35 cellular contexts compared by ENCODE assay signal in genomic region chr9:1442105-1442504, GRCh38.
DNase-seq lines count a peak whose midpoint lies in the region; ATAC-seq, FAIRE-seq and TF ChIP-seq lines count a peak whose summit lies in the region.
"Had no signal": no experiment of that assay in that cellular context is flagged by ENCODE, and none has a peak within 500 bp of the region (broad histone marks: within the 10 kb centered on the region; RNA-seq: fewer than 3 reads in every experiment).

No MANE protein-coding gene starts in this region.

- FAIRE-seq in bronchial epithelial cell (lab: Jason Lieb, UNC) (no peak), H54 (lab: Jason Lieb, UNC) (no peak)
- FAIRE-seq: A204.1, A549, D721Med had no signal

- H3K4me3 ChIP-seq in RWPE2 (ENCODE audit: severe bottlenecking) (no peak overlapping the region), bronchial epithelial cell (ENCODE audit: low read depth, low read length) (no peak overlapping the region), epithelial cell of esophagus (ENCODE audit: low read length) (no peak overlapping the region)
- H3K4me3 ChIP-seq: A549; BLaER1; BLaER1 treated with 17β-estradiol and CSF1 and Interleukin-3, amounts not matched to agents 10 nM and 100 nM had no signal

- no peak for TF ChIP-seq POLR2A in H54 (IDR thresholded peaks at IDR 0.05; ENCODE audit: low read depth, low read length)

- H3K27me3 ChIP-seq in RWPE2 (ENCODE audit: insufficient read depth, poor library complexity, severe bottlenecking) (no peaks in the 10 kb centered on the region), bronchial epithelial cell (ENCODE audit: control insufficient read depth, insufficient read depth, low read length) (no peaks in the 10 kb centered on the region)
- H3K27me3 ChIP-seq: BE2C; BLaER1; BLaER1 treated with 17β-estradiol and CSF1 and Interleukin-3, amounts not matched to agents 10 nM and 100 nM had no signal

- TF ChIP-seq CTCF in RWPE2 (IDR thresholded peaks at IDR 0.05; ENCODE audit: poor library complexity, severe bottlenecking) (no peak), bronchial epithelial cell (IDR thresholded peaks at IDR 0.05; ENCODE audit: insufficient read depth, low read length, severe bottlenecking) (no peak), epithelial cell of esophagus (IDR thresholded peaks at IDR 0.05; ENCODE audit: insufficient read depth, low read depth, low read length, missing control alignments) (no peak)

- H3K36me3 ChIP-seq in RWPE2 (ENCODE audit: low read depth) (no peaks in the 10 kb centered on the region), bronchial epithelial cell (ENCODE audit: control insufficient read depth, insufficient read depth, low read length) (no peaks in the 10 kb centered on the region)
- H3K36me3 ChIP-seq: BE2C; BLaER1; BLaER1 treated with 17β-estradiol and CSF1 and Interleukin-3, amounts not matched to agents 10 nM and 100 nM had no signal

- H3K4me1 ChIP-seq in RWPE2 (ENCODE audit: insufficient read depth, poor library complexity, severe bottlenecking): no peaks in the 10 kb centered on the region
- H3K4me1 ChIP-seq: A549; BE2C; BLaER1; BLaER1 treated with 17β-estradiol and CSF1 and Interleukin-3, amounts not matched to agents 10 nM and 100 nM; Caco-2 had no signal

- no peak overlapping the region for H3K27ac ChIP-seq in RWPE2 (ENCODE audit: poor library complexity, severe bottlenecking)
- H3K27ac ChIP-seq: 22Rv1; A549; BLaER1; BLaER1 treated with 17β-estradiol and CSF1 and Interleukin-3, amounts not matched to agents 10 nM and 100 nM; C4-2B had no signal

- ATAC-seq in RWPE2 (ENCODE audit: low read depth) (peak; percentile 68; the same call in 2 of the 3 replicates), esophagus mucosa (peak; percentile 62)
- ATAC-seq: A549; CD8-positive, alpha-beta T cell had no signal

- no peaks in the 10 kb centered on the region for H3K9me3 ChIP-seq in RWPE2 (ENCODE audit: severe bottlenecking)
- H3K9me3 ChIP-seq: A549; BE2C; BLaER1; BLaER1 treated with 17β-estradiol and CSF1 and Interleukin-3, amounts not matched to agents 10 nM and 100 nM; Caco-2 had no signal

- DNase-seq in RWPE2 (ENCODE audit: low spot score) (no peak), bronchial epithelial cell (ENCODE audit: low read depth) (peak; percentile 52), epithelial cell of esophagus (ENCODE audit: low read depth) (peak; percentile 58), H54 (ENCODE audit: insufficient read length, low spot score) (no peak), iPS-NIHi11 (ENCODE audit: low spot score) (no peak), NCI-H1694 treated with DMSO at 0.1 percent for 48 hours (lab: John Stamatoyannopoulos, UW) (no peak), DMS114 treated with DMSO at 0.1 percent for 48 hours (lab: John Stamatoyannopoulos, UW; ENCODE audit: unreplicated experiment) (no peak)
- DNase-seq: 8988T; ACHN; AML-193; BE2C; C1 segment of cervical spinal cord; Caco-2; Calu3; CD4-positive, alpha-beta memory T cell; CD4-positive, alpha-beta T cell; CD4-positive, CD25-positive, alpha-beta regulatory T cell; CD8-positive, alpha-beta memory T cell; CD8-positive, alpha-beta T cell; COR-L47; DMS 273 treated with DMSO at 0.1 percent for 48 hours; DMS153; DMS53; DMS79; DMS79 treated with DMSO at 0.1 percent for 48 hours; DND-41; EL had no signal

Comparison
In these comparisons a context has a peak if more than half of its experiments do, and no peak if none do; other contexts are left out.
1. DNase-seq: peak in bronchial epithelial cell (single experiment) and epithelial cell of esophagus (single experiment); none in RWPE2 (single experiment), H54 (single experiment), iPS-NIHi11 (single experiment), NCI-H1694 treated with DMSO at 0.1 percent for 48 hours (single experiment) and DMS114 treated with DMSO at 0.1 percent for 48 hours (single experiment).